In genomic region chr15:90000175-90000923, GRCh38 we compare ENCODE assay signal across 8 cellular contexts. TPM values are rescaled to one million over a fixed set of nuclear protein-coding genes. Genes with fewer than 3 reads are reported as not detected.
DNase-seq lines count a peak whose midpoint lies in the region; ATAC-seq and TF ChIP-seq lines count a peak whose summit lies in the region.

No MANE protein-coding gene starts in this region.

- H3K9me3 ChIP-seq in right atrium auricular region: no peaks in the 10 kb centered on the region
- H3K9me3 ChIP-seq in sigmoid colon: no peaks in the 10 kb centered on the region

- intact Hi-C loops in sigmoid colon (cut with DNase I): loop anchor here (2.0 to 10.0 kb wide), 4 partner anchors 88 to 256 kb away; partner anchors contain the start of genes AP3S2 and ARPIN

- peak overlapping the region; percentile 95 for H3K4me3 Mint-ChIP-seq in activated naive CD8-positive, alpha-beta T cell treated with anti-CD3 and anti-CD28 coated beads, Interleukin-2, amount 50 U/mL, for 24 hours

- H3K27ac ChIP-seq in right atrium auricular region: peak overlapping the region; percentile 75 to 83
- peak overlapping the region; percentile 86 to 94 (median 91) for H3K27ac ChIP-seq in sigmoid colon

- no peak for ATAC-seq in activated naive CD8-positive, alpha-beta T cell treated with anti-CD3 and anti-CD28 coated beads, Interleukin-2, amount 50 U/mL, for 24 hours
- ATAC-seq in GM21717 (IDR thresholded peaks at IDR 0.05; ENCODE audit: unreplicated experiment) (no peak), GM19452 (IDR thresholded peaks at IDR 0.05; ENCODE audit: unreplicated experiment) (no peak)

- H3K27me3 ChIP-seq in right atrium auricular region: no peaks in the 10 kb centered on the region
- H3K27me3 ChIP-seq in sigmoid colon: no peaks in the 10 kb centered on the region

- peaks cover 0 to 43% of the 10 kb centered on the region in 2 donors for H3K4me1 ChIP-seq in right atrium auricular region
- H3K4me1 ChIP-seq in sigmoid colon: peaks cover 0 to 45% (median 39%) of the 10 kb centered on the region in 4 donors

- TF ChIP-seq CTCF in right atrium auricular region (IDR thresholded peaks at IDR 0.05): no peak
- no peak for TF ChIP-seq CTCF in sigmoid colon (IDR thresholded peaks at IDR 0.05)

- peak in 1 of 2 donors; percentile 10 for TF ChIP-seq POLR2A in sigmoid colon (IDR thresholded peaks at IDR 0.05)

- peaks cover 9% of the 10 kb centered on the region for H3K36me3 Mint-ChIP-seq in activated naive CD8-positive, alpha-beta T cell treated with anti-CD3 and anti-CD28 coated beads, Interleukin-2, amount 50 U/mL, for 24 hours (ENCODE audit: low read depth)

- peaks cover 39% of the 10 kb centered on the region for H3K4me1 Mint-ChIP-seq in activated naive CD8-positive, alpha-beta T cell treated with anti-CD3 and anti-CD28 coated beads, Interleukin-2, amount 50 U/mL, for 24 hours

- peak overlapping the region; percentile 97 for H3K27ac Mint-ChIP-seq in activated naive CD8-positive, alpha-beta T cell treated with anti-CD3 and anti-CD28 coated beads, Interleukin-2, amount 50 U/mL, for 24 hours

- no peaks in the 10 kb centered on the region for H3K27me3 Mint-ChIP-seq in activated naive CD8-positive, alpha-beta T cell treated with anti-CD3 and anti-CD28 coated beads, Interleukin-2, amount 50 U/mL, for 24 hours

- H3K36me3 ChIP-seq in right atrium auricular region (no peaks in the 10 kb centered on the region), sigmoid colon (no peaks in the 10 kb centered on the region)

- TF ChIP-seq EP300 in sigmoid colon (IDR thresholded peaks at IDR 0.05): no peak

- peak overlapping the region; percentile 72 for H3K4me3 ChIP-seq in Jurkat, Clone E6-1 (ENCODE audit: low read length)
- peak overlapping the region; percentile 82 to 92 for H3K4me3 ChIP-seq in right atrium auricular region
- peak overlapping the region; percentile 48 to 96 (median 78) for H3K4me3 ChIP-seq in sigmoid colon

- WGBS in sigmoid colon, 2 donors: 9 to 30% methylated on average over 62 of the region's 62 CpGs

- peak; percentile 51 for DNase-seq in D341Med (ENCODE audit: low spot score)
- DNase-seq in Jurkat, Clone E6-1 (ENCODE audit: low read depth, low spot score): no peak
- no peak for DNase-seq in activated naive CD8-positive, alpha-beta T cell treated with anti-CD3 and anti-CD28 coated beads, Interleukin-2, amount 50 U/mL, for 24 hours
- no peak for DNase-seq in right atrium auricular region (ENCODE audit: low spot score)
- DNase-seq in sigmoid colon: peak; percentile 72
- DNase-seq in GOT3 (lab: John Stamatoyannopoulos, UW): no peak

- no peaks in the 10 kb centered on the region for H3K9me3 Mint-ChIP-seq in activated naive CD8-positive, alpha-beta T cell treated with anti-CD3 and anti-CD28 coated beads, Interleukin-2, amount 50 U/mL, for 24 hours

RNA-seq across cellular contexts. Expression of gene ZNF710, which starts 0.8 kb away (rescaled TPM):
- 7.4 TPM for polyA plus RNA-seq in Jurkat, Clone E6-1 (2012; ENCODE audit: insufficient read depth, insufficient read length)
- total RNA-seq in right atrium auricular region (1 to 10 TPM; 3.4 to 5.2 TPM), sigmoid colon (10 to 100 TPM in 1 of 4 donors, 1 to 10 TPM in 3; 5.3 to 10.0 (median 7.5) TPM)
- polyA plus RNA-seq in sigmoid colon: 10 to 100 TPM; 13.8 to 28.2 (median 24.1) TPM

Comparison
In these comparisons a context has a peak if more than half of its experiments do, and no peak if none do; other contexts are left out.
1. DNase-seq: peak in D341Med (single experiment) and sigmoid colon (single experiment); none in Jurkat, Clone E6-1 (single experiment), activated naive CD8-positive, alpha-beta T cell treated with anti-CD3 and anti-CD28 coated beads, Interleukin-2, amount 50 U/mL, for 24 hours (single experiment), right atrium auricular region (single experiment) and GOT3 (single experiment).
2. Peak in every context shown above with its lines, with median percentiles within 50 percentile points of each other: H3K4me3 ChIP-seq.